In genomic region chr5:132222649-132223038, GRCh38 we compare ENCODE assay signal across 13 cellular contexts. TPM values are rescaled to one million over a fixed set of nuclear protein-coding genes. Genes with fewer than 3 reads are reported as not detected.
A peak's percentile ranks its signal among the peaks of the same experiment; 100 is the strongest.
DNase-seq lines count a peak whose midpoint lies in the region; ATAC-seq lines count a peak whose summit lies in the region.
"Had no signal": no experiment of that assay in that cellular context is flagged by ENCODE, and none has a peak within 500 bp of the region (broad histone marks: within the 10 kb centered on the region; RNA-seq: fewer than 3 reads in every experiment).

No MANE protein-coding gene starts in this region.

- peaks cover 11% of the 10 kb centered on the region for H3K27me3 Mint-ChIP-seq in activated CD4-positive, alpha-beta T cell treated with anti-CD3 and anti-CD28 coated beads for 36 hours

- peaks cover 20 to 63% of the 10 kb centered on the region in 2 donors for H3K4me1 ChIP-seq in muscle layer of duodenum (ENCODE audit: control insufficient read depth in 1 of 2, insufficient read depth in 2 of 2, low read length in 2 of 2)

- H3K27me3 ChIP-seq in muscle layer of duodenum (ENCODE audit: low read depth, low read length) = no peaks in the 10 kb centered on the region
- H3K27me3 ChIP-seq: right lobe of liver had no signal

- H3K4me3 Mint-ChIP-seq in activated CD4-positive, alpha-beta T cell treated with anti-CD3 and anti-CD28 coated beads for 36 hours = no peak overlapping the region
- H3K4me3 Mint-ChIP-seq: activated CD4-positive, alpha-beta memory T cell treated with anti-CD3 and anti-CD28 coated beads, Interleukin-2, amount 10 ng/mL, durations not matched to agents 7 days and 5 days; CD4-positive, alpha-beta memory T cell had no signal

- peak overlapping the region; percentile 54 for H3K27ac ChIP-seq in muscle layer of duodenum (ENCODE audit: low read length)
- H3K27ac ChIP-seq: right lobe of liver had no signal

- no peak overlapping the region for H3K4me3 ChIP-seq in muscle layer of duodenum (ENCODE audit: low read depth in 1 of 2, low read length in 2 of 2)
- H3K4me3 ChIP-seq: right lobe of liver had no signal

- intact Hi-C loops in activated CD4-positive, alpha-beta T cell treated with anti-CD3 and anti-CD28 coated beads for 36 hours (cut with DNase I, micrococcal nuclease) = no loop called here

- POLR2A ChIA-PET in activated CD4-positive, alpha-beta T cell treated with anti-CD3 and anti-CD28 coated beads for 36 hours (lab: Charles Lee) = no interaction called here

- H3K4me1 Mint-ChIP-seq in activated CD4-positive, alpha-beta T cell treated with anti-CD3 and anti-CD28 coated beads for 36 hours = peaks cover 14% of the 10 kb centered on the region

- no peaks in the 10 kb centered on the region for H3K9me3 ChIP-seq in muscle layer of duodenum (ENCODE audit: control insufficient read depth in 1 of 2, low read length in 2 of 2)
- H3K9me3 ChIP-seq: right lobe of liver had no signal

- CTCF ChIA-PET in activated CD4-positive, alpha-beta T cell treated with anti-CD3 and anti-CD28 coated beads for 36 hours (lab: Charles Lee) = interaction anchor here (0.9 kb wide), 1 partner anchor 32 kb away, joined by 3 read pairs; no protein-coding TSS in a partner anchor

- DNase-seq in NCI-H510A (lab: John Stamatoyannopoulos, UW) (no peak), NCI-H2081 treated with DMSO at 0.1 percent for 48 hours (lab: John Stamatoyannopoulos, UW) (no peak)
- no peak for DNase-seq in activated CD4-positive, alpha-beta T cell treated with anti-CD3 and anti-CD28 coated beads, Interleukin-2, amount 50 U/mL, for 4 hours
- DNase-seq in activated CD4-positive, alpha-beta T cell treated with anti-CD3 and anti-CD28 coated beads for 36 hours = no peak
- DNase-seq: activated CD4-positive, alpha-beta memory T cell treated with anti-CD3 and anti-CD28 coated beads, Interleukin-2, amount 10 ng/mL, durations not matched to agents 7 days and 5 days; CD4-positive, alpha-beta memory T cell; right lobe of liver; SHP77 treated with DMSO at 0.1 percent for 48 hours; stimulated activated CD8-positive, alpha-beta memory T cell treated with anti-CD3 and anti-CD28 coated beads, Interleukin-4, amount 100 ng/mL, for 48 hours had no signal

- ATAC-seq in GM18508 (IDR thresholded peaks at IDR 0.05; ENCODE audit: insufficient read depth, unreplicated experiment) = peak; percentile 85
- peak; percentile 51 for ATAC-seq in GM21723 (IDR thresholded peaks at IDR 0.05; ENCODE audit: unreplicated experiment)
- peak; percentile 87 for ATAC-seq in HG03469 (IDR thresholded peaks at IDR 0.05; ENCODE audit: unreplicated experiment)
- ATAC-seq in activated CD4-positive, alpha-beta T cell treated with anti-CD3 and anti-CD28 coated beads for 36 hours = no peak
- ATAC-seq: right lobe of liver had no signal

- no peaks in the 10 kb centered on the region for H3K9me3 Mint-ChIP-seq in activated CD4-positive, alpha-beta T cell treated with anti-CD3 and anti-CD28 coated beads for 36 hours (ENCODE audit: low read depth)
- H3K9me3 Mint-ChIP-seq: activated CD4-positive, alpha-beta memory T cell treated with anti-CD3 and anti-CD28 coated beads, Interleukin-2, amount 10 ng/mL, durations not matched to agents 7 days and 5 days; CD4-positive, alpha-beta memory T cell had no signal

- no peaks in the 10 kb centered on the region for H3K36me3 Mint-ChIP-seq in activated CD4-positive, alpha-beta T cell treated with anti-CD3 and anti-CD28 coated beads for 36 hours (ENCODE audit: low read depth)
- H3K36me3 Mint-ChIP-seq: CD4-positive, alpha-beta memory T cell had no signal

- peaks cover 3 to 10% of the 10 kb centered on the region in 2 donors for H3K36me3 ChIP-seq in muscle layer of duodenum (ENCODE audit: control insufficient read depth in 1 of 2, insufficient read depth in 2 of 2, low read length in 2 of 2)
- H3K36me3 ChIP-seq: right lobe of liver had no signal

- no peak overlapping the region for H3K27ac Mint-ChIP-seq in activated CD4-positive, alpha-beta T cell treated with anti-CD3 and anti-CD28 coated beads for 36 hours
- H3K27ac Mint-ChIP-seq: activated CD4-positive, alpha-beta memory T cell treated with anti-CD3 and anti-CD28 coated beads, Interleukin-2, amount 10 ng/mL, durations not matched to agents 7 days and 5 days; CD4-positive, alpha-beta memory T cell had no signal

RNA-seq across cellular contexts. Expression of gene P4HA2, which starts 5.0 kb away (rescaled TPM):
- total RNA-seq in activated CD4-positive, alpha-beta T cell treated with anti-CD3 and anti-CD28 coated beads for 36 hours = 1 to 10 TPM; 6.1 to 8.9 TPM

RNA-seq across cellular contexts. Expression of gene PDLIM4, which starts 34.9 kb away (rescaled TPM):
- total RNA-seq in activated CD4-positive, alpha-beta T cell treated with anti-CD3 and anti-CD28 coated beads for 36 hours = under 1 TPM; 0.21 to 0.23 TPM
- total RNA-seq: activated CD4-positive, alpha-beta memory T cell treated with anti-CD3 and anti-CD28 coated beads, Interleukin-2, amount 10 ng/mL, durations not matched to agents 7 days and 5 days; CD4-positive, alpha-beta memory T cell had no signal
